ENCODE assay signal across 8 cellular contexts in the genomic region with DNA sequence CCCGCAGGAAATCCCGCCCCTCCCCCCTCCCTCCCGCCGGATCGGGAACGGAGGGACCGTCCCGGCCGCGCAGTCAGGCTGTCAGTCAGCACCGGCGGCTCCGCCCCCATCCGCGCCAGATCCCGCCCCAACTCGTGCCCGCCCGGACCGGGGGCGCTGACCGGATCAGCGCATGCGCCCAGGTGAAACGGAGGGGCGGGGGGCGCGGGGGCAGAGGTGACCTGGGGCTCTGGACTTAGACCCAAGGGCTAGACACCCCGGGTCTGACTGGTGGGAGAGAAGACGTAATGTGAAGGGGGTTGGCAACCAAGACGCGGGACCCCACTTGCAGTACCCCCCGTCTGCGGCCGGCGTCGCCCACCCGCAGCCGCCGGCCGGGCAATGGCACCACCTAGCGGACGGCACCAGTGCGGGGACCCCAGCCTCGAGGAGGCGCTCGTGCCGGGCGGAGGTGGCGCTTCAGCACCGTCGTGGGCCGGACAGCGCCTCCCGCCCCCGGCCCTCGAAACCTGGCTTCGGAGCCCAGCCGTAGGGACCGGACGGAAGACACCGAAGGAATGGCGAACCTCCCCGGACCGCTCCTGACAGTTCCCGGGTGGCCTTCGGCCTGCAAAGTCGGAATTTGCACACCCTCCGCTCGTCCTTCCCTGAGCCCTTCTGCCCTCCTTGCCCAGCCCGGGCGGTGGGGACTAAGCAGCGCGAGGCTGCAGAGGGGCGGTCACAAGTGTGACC. TPM values are rescaled to one million over a fixed set of nuclear protein-coding genes. Genes with fewer than 3 reads are reported as not detected.
DNase-seq lines count a peak whose midpoint lies in the region; ATAC-seq and TF ChIP-seq lines count a peak whose summit lies in the region.

Gene CASKIN2, minus strand, starts transcription at position 15 of the 732 bp plus-strand sequence. CDS start 1,733 bp downstream, outside the sequence.

- H3K4me1 ChIP-seq in adrenal gland (replicated peaks in 1 of 2) (peaks cover 26 to 49% of the 10 kb centered on the region in 2 donors), heart left ventricle (peaks cover 3 to 58% (median 39%) of the 10 kb centered on the region in 12 donors), tibial nerve (peaks cover 0 to 59% (median 47%) of the 10 kb centered on the region in 4 donors)

- 0 to 1% (median 1%) methylated on average over 6 to 75 of the region's 75 CpGs; no CpG with 5 or more reads in 1 of the 4 donors for WGBS in adrenal gland, 4 donors
- WGBS in heart left ventricle, 4 donors = 0 to 1% (median 0%) methylated on average over 14 to 75 of the region's 75 CpGs
- WGBS in tibial nerve, 2 donors = 0 to 1% methylated on average over 21 to 53 of the region's 75 CpGs

- H3K36me3 ChIP-seq in adrenal gland (replicated peaks in 1 of 2) = peaks cover 0 to 12% of the 10 kb centered on the region in 2 donors
- peaks cover 0 to 40% (median 14%) of the 10 kb centered on the region in 9 donors for H3K36me3 ChIP-seq in heart left ventricle
- peaks cover 0 to 15% (median 0%) of the 10 kb centered on the region in 3 donors for H3K36me3 ChIP-seq in tibial nerve

- H3K27ac ChIP-seq in adrenal gland = peak within 1 kb of the TSS; percentile 6 to 93 (median 86)
- peak within 1 kb of the TSS; percentile 86 to 98 (median 94) for H3K27ac ChIP-seq in heart left ventricle
- H3K27ac ChIP-seq in tibial nerve = peak within 1 kb of the TSS; percentile 85 to 97 (median 90)

- peak in 1 of 2 donors; percentile 33 for TF ChIP-seq EP300 in tibial nerve (IDR thresholded peaks at IDR 0.05)

- H3K9me3 ChIP-seq in adrenal gland (replicated peaks in 1 of 3) (no peaks in the 10 kb centered on the region), heart left ventricle (no peaks in the 10 kb centered on the region), tibial nerve (no peaks in the 10 kb centered on the region)

- H3K27me3 ChIP-seq in adrenal gland (no peaks in the 10 kb centered on the region), heart left ventricle (no peaks in the 10 kb centered on the region), tibial nerve (no peaks in the 10 kb centered on the region)

- intact Hi-C loops in adrenal gland (cut with DNase I) = loop anchor here (5.0 to 10.0 kb wide), 2 partner anchors 88 to 191 kb away; no protein-coding TSS in a partner anchor
- intact Hi-C loops in heart left ventricle (cut with DNase I) = loop anchor here in 9 of 10 donors (1.0 to 10.0 kb wide), 12 partner anchors 39 to 231 kb away; partner anchors contain the start of genes MYO15B (in 5 of the 9), TMEM94 (in 4 of the 9) and SLC25A19 (in 1 of the 9)

- DNase-seq in NCI-H128 (lab: John Stamatoyannopoulos, UW; ENCODE audit: unreplicated experiment) (peak; percentile 71), T follicular helper cell (ENCODE audit: low read depth) (peak; percentile 60), adrenal gland (peak; percentile 97 to 99 (median 98)), heart left ventricle (peak; percentile 97 to 98 (median 98)), pons (ENCODE audit: low spot score) (peak; percentile 90), tibial nerve (ENCODE audit: low spot score in 2 of 2) (peak; percentile 93 to 94)

- ATAC-seq in HG02642 (IDR thresholded peaks at IDR 0.05; ENCODE audit: poor library complexity, unreplicated experiment) (peak; percentile 49), heart left ventricle (peak; percentile 79 to 91 (median 90))

- peak within 1 kb of the TSS; percentile 68 for H3K4me3 ChIP-seq in GM08714 (ENCODE audit: low read length)
- peak within 1 kb of the TSS; percentile 48 to 94 (median 61) for H3K4me3 ChIP-seq in adrenal gland
- H3K4me3 ChIP-seq in heart left ventricle = peak within 1 kb of the TSS; percentile 77 to 99 (median 93)
- peak within 1 kb of the TSS; percentile 82 to 98 (median 88) for H3K4me3 ChIP-seq in tibial nerve

- TF ChIP-seq CTCF in adrenal gland (IDR thresholded peaks at IDR 0.05) = peak; percentile 91 to 99 (median 97)
- peak; percentile 92 to 99 (median 96) for TF ChIP-seq CTCF in heart left ventricle (IDR thresholded peaks at IDR 0.05)
- TF ChIP-seq CTCF in tibial nerve (IDR thresholded peaks at IDR 0.05) = peak; percentile 97 to 100 (median 99)

- TF ChIP-seq POLR2A in adrenal gland (IDR thresholded peaks at IDR 0.05) (no peak), heart left ventricle (IDR thresholded peaks at IDR 0.05) (no peak), tibial nerve (IDR thresholded peaks at IDR 0.05) (no peak)

RNA-seq across cellular contexts. Expression of gene CASKIN2, which starts in this region (rescaled TPM):
- total RNA-seq in adrenal gland (10 to 100 TPM; 26.6 to 90.8 (median 48.7) TPM), heart left ventricle (10 to 100 TPM; 27.1 to 51.2 (median 39.3) TPM), tibial nerve (10 to 100 TPM; 36.0 to 59.0 (median 51.3) TPM)
- polyA plus RNA-seq in adrenal gland (10 to 100 TPM; 10.1 to 43.2 (median 28.3) TPM), heart left ventricle (10 to 100 TPM; 19.5 to 23.2 TPM)

Comparison
In these comparisons a context has a peak if more than half of its experiments do, and no peak if none do; other contexts are left out.
1. Peak in every context shown above with its lines: DNase-seq, ATAC-seq, H3K4me3 ChIP-seq and H3K27ac ChIP-seq.